In the genomic region with DNA sequence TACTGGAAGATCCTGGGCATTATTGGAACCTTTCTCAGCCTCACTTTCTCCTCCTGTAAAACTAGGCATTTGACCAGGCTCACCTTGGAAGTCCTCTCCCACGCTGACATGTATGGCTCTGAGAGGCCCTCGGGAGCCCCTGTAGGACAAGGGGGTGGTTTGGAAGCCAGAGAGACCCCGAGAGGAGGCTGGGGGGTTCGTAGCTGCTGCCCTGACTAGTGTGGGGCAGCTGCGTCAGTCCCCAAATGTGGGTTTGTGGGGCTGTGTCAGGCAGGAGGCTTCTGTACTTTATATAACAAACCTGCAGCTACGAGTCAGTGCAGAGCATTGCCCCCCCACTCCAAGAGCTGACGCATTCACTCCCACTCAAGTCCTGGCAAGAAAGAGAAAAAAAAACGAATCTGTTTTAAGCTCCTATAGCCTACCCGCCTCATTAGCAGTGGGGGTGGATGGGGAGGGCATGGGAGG, we compare ENCODE assay signal across 11 cellular contexts. TPM values are rescaled to one million over a fixed set of nuclear protein-coding genes. Genes with fewer than 3 reads are reported as not detected.
DNase-seq lines count a peak whose midpoint lies in the region; ATAC-seq and TF ChIP-seq lines count a peak whose summit lies in the region.
"Had no signal": no experiment of that assay in that cellular context is flagged by ENCODE, and none has a peak within 500 bp of the region (broad histone marks: within the 10 kb centered on the region; RNA-seq: fewer than 3 reads in every experiment).

No MANE protein-coding gene starts in this region.

- WGBS in gastroesophageal sphincter (ENCODE audit: low coverage in 1 of 2), 2 donors = 14% methylated on average over 5 to 7 of the region's 9 CpGs
- 57 to 64% (median 59%) methylated on average over 9 of the region's 9 CpGs for WGBS in psoas muscle, 3 donors

- peak overlapping the region; percentile 70 for H3K9ac ChIP-seq in OCI-LY3 (ENCODE audit: low read length)

- H3K4me1 ChIP-seq in OCI-LY3 (ENCODE audit: low read length) (peaks cover 82% of the 10 kb centered on the region), gastroesophageal sphincter (peaks cover 0 to 80% (median 19%) of the 10 kb centered on the region in 3 donors), psoas muscle (no peaks in the 10 kb centered on the region)

- ATAC-seq in gastroesophageal sphincter (no peak), psoas muscle (no peak), GM18867 (IDR thresholded peaks at IDR 0.05; ENCODE audit: unreplicated experiment) (no peak), GM21390 (IDR thresholded peaks at IDR 0.05; ENCODE audit: unreplicated experiment) (no peak)

- 0 out of 2 replicates have a peak overlapping the region, but pooled peaks have one; percentile 16 for H2AFZ ChIP-seq in OCI-LY3 (ENCODE audit: low read depth, low read length)

- H3K27ac ChIP-seq in OCI-LY3 (ENCODE audit: low read length) (peak overlapping the region; percentile 48), gastroesophageal sphincter (peak overlapping the region; percentile 88 to 97 (median 96)), psoas muscle (peak overlapping the region; percentile 71)

- TF ChIP-seq CTCF in OCI-LY3 (IDR thresholded peaks at IDR 0.05; ENCODE audit: low read depth, low read length) (no peak), gastroesophageal sphincter (IDR thresholded peaks at IDR 0.05) (no peak), psoas muscle (IDR thresholded peaks at IDR 0.05) (no peak)

- no peak for TF ChIP-seq POLR2A in gastroesophageal sphincter (IDR thresholded peaks at IDR 0.05)

- H3K27me3 ChIP-seq in OCI-LY3 (ENCODE audit: low read depth, low read length) (no peaks in the 10 kb centered on the region), gastroesophageal sphincter (no peaks in the 10 kb centered on the region), psoas muscle (ENCODE audit: insufficient read depth in 3 of 3, low read length in 2 of 3) (peaks cover 0 to 10% (median 5%) of the 10 kb centered on the region in 3 donors)

- intact Hi-C loops in psoas muscle (cut with DNase I) = no loop called here

- H4K20me1 ChIP-seq in OCI-LY3 (ENCODE audit: insufficient read depth, low read length) = no peaks in the 10 kb centered on the region

- TF ChIP-seq EP300 in gastroesophageal sphincter (IDR thresholded peaks at IDR 0.05) = no peak

- peak overlapping the region; percentile 90 for H3K4me2 ChIP-seq in OCI-LY3 (ENCODE audit: low read length)

- no peaks in the 10 kb centered on the region for H3K9me3 ChIP-seq in OCI-LY3 (ENCODE audit: insufficient read depth, low read length)
- no peaks in the 10 kb centered on the region for H3K9me3 ChIP-seq in gastroesophageal sphincter
- H3K9me3 ChIP-seq in psoas muscle = no peaks in the 10 kb centered on the region

- H3K4me3 ChIP-seq in OCI-LY3 (ENCODE audit: low read length) = peak overlapping the region; percentile 75
- H3K4me3 ChIP-seq in gastroesophageal sphincter = peak overlapping the region; percentile 61 to 73
- peak overlapping the region; percentile 66 for H3K4me3 ChIP-seq in psoas muscle

- DNase-seq in COLO829 (ENCODE audit: low spot score) = peak; percentile 32
- DNase-seq in psoas muscle = no peak
- no peak for DNase-seq in HuH-7.5 (ENCODE audit: low spot score)
- DNase-seq in activated effector memory CD4-positive, alpha-beta T cell treated with Interleukin-2 at 50 U/mL for 16 hours = no peak
- DNase-seq: T-helper 9 cell had no signal

- H3K36me3 ChIP-seq in OCI-LY3 (replicated peaks; ENCODE audit: low read depth, low read length) (no peaks in the 10 kb centered on the region), gastroesophageal sphincter (no peaks in the 10 kb centered on the region), psoas muscle (ENCODE audit: insufficient read depth in 1 of 2, low read depth in 1 of 2) (no peaks in the 10 kb centered on the region)

- H3K79me2 ChIP-seq in OCI-LY3 (ENCODE audit: low read length) = peaks cover 30% of the 10 kb centered on the region

RNA-seq across cellular contexts. Expression of a gene that starts 1.8 kb away (rescaled TPM):
- total RNA-seq in gastroesophageal sphincter (10 to 100 TPM; 18.6 to 45.8 (median 30.5) TPM), psoas muscle (10 to 100 TPM in 2 of 4 donors, 1 to 10 TPM in 2; 3.8 to 13.5 (median 9.1) TPM)
- 1 to 10 TPM; 3.3 to 6.2 (median 4.5) TPM for polyA plus RNA-seq in psoas muscle

RNA-seq across cellular contexts. Expression of a gene that starts 15.5 kb away (rescaled TPM):
- total RNA-seq in gastroesophageal sphincter (not detected), psoas muscle (under 1 TPM in 1 of 4 donors, not detected in 3; 0.12 TPM)
- under 1 TPM in 1 of 3 donors, not detected in 2; 0.04 TPM for polyA plus RNA-seq in psoas muscle
- total RNA-seq: glomerular endothelial cell had no signal

RNA-seq across cellular contexts. Expression of a gene that starts 30.5 kb away (rescaled TPM):
- total RNA-seq in gastroesophageal sphincter (not detected), psoas muscle (not detected)
- polyA plus RNA-seq in psoas muscle = under 1 TPM in 1 of 3 donors, not detected in 2; 0.20 TPM
- total RNA-seq: glomerular endothelial cell, posterior vena cava had no signal
